In the genomic region with DNA sequence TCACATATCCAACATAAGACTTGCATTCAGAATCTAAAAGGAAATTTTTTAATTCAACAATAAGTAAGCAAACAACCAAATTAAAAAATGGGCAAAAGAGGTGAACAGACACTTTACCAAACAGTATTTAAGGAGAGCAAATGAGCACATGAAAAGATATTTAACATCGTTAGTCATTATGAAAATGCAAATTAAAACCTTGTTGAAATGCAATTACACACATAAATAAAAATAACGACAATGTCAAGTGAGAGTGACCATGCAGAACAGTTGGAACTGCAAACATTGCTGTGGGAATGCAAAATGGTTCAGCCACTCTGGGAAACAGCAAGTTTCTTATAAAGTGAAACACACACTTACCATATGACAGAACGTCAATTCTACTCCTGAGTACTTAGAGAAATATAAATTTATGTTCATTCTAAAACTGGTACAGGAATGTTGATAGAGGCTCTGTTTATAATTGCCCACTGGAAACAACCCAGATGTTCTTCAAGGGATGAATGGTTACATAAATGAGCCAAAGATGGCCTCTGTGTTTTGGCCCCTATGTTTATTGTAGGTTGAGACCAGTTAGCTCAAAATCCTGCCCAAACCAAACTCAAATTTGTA, we compare ENCODE assay signal across 20 cellular contexts.
DNase-seq lines count a peak whose midpoint lies in the region; ATAC-seq and FAIRE-seq lines count a peak whose summit lies in the region.
"Had no signal": no experiment of that assay in that cellular context is flagged by ENCODE, and none has a peak within 500 bp of the region (broad histone marks: within the 10 kb centered on the region; RNA-seq: fewer than 3 reads in every experiment).

No MANE protein-coding gene starts in this region.

- ATAC-seq in HG02884 (IDR thresholded peaks at IDR 0.05; ENCODE audit: unreplicated experiment), result no peak
- ATAC-seq in Right ventricle myocardium superior (ENCODE audit: poor library complexity), result no peak

- no peaks in the 10 kb centered on the region for H3K36me3 ChIP-seq in CD8-positive, alpha-beta memory T cell (ENCODE audit: insufficient read depth, low read length)

- H3K4me3 ChIP-seq in CD8-positive, alpha-beta memory T cell (ENCODE audit: low read length), result no peak overlapping the region
- H3K4me3 ChIP-seq: GM23248 had no signal

- peaks cover 5% of the 10 kb centered on the region for H3K9me3 ChIP-seq in CD8-positive, alpha-beta memory T cell (ENCODE audit: low read length)

- no peaks in the 10 kb centered on the region for H3K27me3 ChIP-seq in CD8-positive, alpha-beta memory T cell (ENCODE audit: insufficient read depth, low read length, poor library complexity, severe bottlenecking)

- no peaks in the 10 kb centered on the region for H3K27me3 Mint-ChIP-seq in CD8-positive, alpha-beta memory T cell
- H3K27me3 Mint-ChIP-seq in activated T-helper 2 cell treated with anti-CD3 and anti-CD28 coated beads, Interferon-gamma antibody, Interleukin-2, Interleukin-4, amounts not matched to agents 10 μg/mL and 5 μg/mL and 100 μg/mL, durations not matched to agents 14 hours and 24 hours and 36 hours (ENCODE audit: low read depth), result no peaks in the 10 kb centered on the region
- H3K27me3 Mint-ChIP-seq: B cell; CD4-positive, alpha-beta memory T cell had no signal

- H3K27ac Mint-ChIP-seq in CD8-positive, alpha-beta memory T cell, result no peak overlapping the region
- no peak overlapping the region for H3K27ac Mint-ChIP-seq in activated T-helper 2 cell treated with anti-CD3 and anti-CD28 coated beads, Interferon-gamma antibody, Interleukin-2, Interleukin-4, amounts not matched to agents 10 μg/mL and 5 μg/mL and 100 μg/mL, durations not matched to agents 14 hours and 24 hours and 36 hours
- H3K27ac Mint-ChIP-seq: B cell; CD4-positive, alpha-beta memory T cell had no signal

- H3K36me3 Mint-ChIP-seq in CD8-positive, alpha-beta memory T cell, result peaks cover 0 to 19% (median 0%) of the 10 kb centered on the region in 3 donors
- H3K36me3 Mint-ChIP-seq in activated T-helper 2 cell treated with anti-CD3 and anti-CD28 coated beads, Interferon-gamma antibody, Interleukin-2, Interleukin-4, amounts not matched to agents 10 μg/mL and 5 μg/mL and 100 μg/mL, durations not matched to agents 14 hours and 24 hours and 36 hours (ENCODE audit: low read depth), result no peaks in the 10 kb centered on the region
- H3K36me3 Mint-ChIP-seq: CD4-positive, alpha-beta memory T cell had no signal

- H3K27ac ChIP-seq in CD8-positive, alpha-beta memory T cell (ENCODE audit: low read depth, low read length), result peak overlapping the region; percentile 55
- H3K27ac ChIP-seq: GM23248 had no signal

- CTCF ChIA-PET in CD8-positive, alpha-beta memory T cell (lab: Charles Lee), result no interaction called here

- H3K4me1 ChIP-seq in CD8-positive, alpha-beta memory T cell (ENCODE audit: insufficient read depth, low read length), result no peaks in the 10 kb centered on the region
- H3K4me1 ChIP-seq: Caco-2 had no signal

- intact Hi-C loops in activated T-helper 2 cell treated with anti-CD3 and anti-CD28 coated beads, Interferon-gamma antibody, Interleukin-2, Interleukin-4, amounts not matched to agents 10 μg/mL and 5 μg/mL and 100 μg/mL, durations not matched to agents 14 hours and 24 hours and 36 hours (cut with micrococcal nuclease), result no loop called here
- intact Hi-C loops in Right ventricle myocardium superior (cut with DNase I), result no loop called here

- POLR2A ChIA-PET in CD8-positive, alpha-beta memory T cell (lab: Charles Lee), result no interaction called here

- H3K4me1 Mint-ChIP-seq in CD8-positive, alpha-beta memory T cell, result no peaks in the 10 kb centered on the region
- H3K4me1 Mint-ChIP-seq in activated T-helper 2 cell treated with anti-CD3 and anti-CD28 coated beads, Interferon-gamma antibody, Interleukin-2, Interleukin-4, amounts not matched to agents 10 μg/mL and 5 μg/mL and 100 μg/mL, durations not matched to agents 14 hours and 24 hours and 36 hours (ENCODE audit: low read depth), result no peaks in the 10 kb centered on the region
- H3K4me1 Mint-ChIP-seq: B cell; CD4-positive, alpha-beta memory T cell had no signal

- no peak for DNase-seq in CD8-positive, alpha-beta memory T cell
- DNase-seq in NCI-H526 treated with DMSO at 0.1 percent for 48 hours (lab: John Stamatoyannopoulos, UW), result peak; percentile 30
- peak; percentile 52 for DNase-seq in OCI-M1 (lab: John Stamatoyannopoulos, UW)
- DNase-seq in urothelium cell line (ENCODE audit: low spot score), result no peak
- no peak for DNase-seq in GM19238 (ENCODE audit: insufficient read length, low spot score)
- no peak for DNase-seq in activated T-helper 2 cell treated with anti-CD3 and anti-CD28 coated beads, Interferon-gamma antibody, Interleukin-2, Interleukin-4, amounts not matched to agents 10 μg/mL and 5 μg/mL and 100 μg/mL, durations not matched to agents 14 hours and 24 hours and 36 hours (ENCODE audit: low spot score)
- DNase-seq in Right ventricle myocardium superior, result no peak
- DNase-seq: C1 segment of cervical spinal cord; Caco-2; CD4-positive, alpha-beta memory T cell; DMS153; DND-41; GM23248; H7; HCEC 1CT had no signal

- H3K4me3 Mint-ChIP-seq in CD8-positive, alpha-beta memory T cell, result no peak overlapping the region
- H3K4me3 Mint-ChIP-seq in activated T-helper 2 cell treated with anti-CD3 and anti-CD28 coated beads, Interferon-gamma antibody, Interleukin-2, Interleukin-4, amounts not matched to agents 10 μg/mL and 5 μg/mL and 100 μg/mL, durations not matched to agents 14 hours and 24 hours and 36 hours (ENCODE audit: low read depth), result no peak overlapping the region
- H3K4me3 Mint-ChIP-seq: B cell; CD4-positive, alpha-beta memory T cell had no signal

- FAIRE-seq in urothelium cell line (lab: Jason Lieb, UNC), result peak; percentile 23
- FAIRE-seq: GM12892, GM19239, H1 had no signal

- peaks cover 12 to 33% (median 18%) of the 10 kb centered on the region in 5 donors for H3K9me3 Mint-ChIP-seq in CD8-positive, alpha-beta memory T cell
- peaks cover 11% of the 10 kb centered on the region for H3K9me3 Mint-ChIP-seq in activated T-helper 2 cell treated with anti-CD3 and anti-CD28 coated beads, Interferon-gamma antibody, Interleukin-2, Interleukin-4, amounts not matched to agents 10 μg/mL and 5 μg/mL and 100 μg/mL, durations not matched to agents 14 hours and 24 hours and 36 hours

Comparison
In these comparisons a context has a peak if more than half of its experiments do, and no peak if none do; other contexts are left out.
1. DNase-seq: peak in NCI-H526 treated with DMSO at 0.1 percent for 48 hours (single experiment) and OCI-M1 (single experiment); none in CD8-positive, alpha-beta memory T cell (0 of 5), urothelium cell line (single experiment), GM19238 (single experiment), activated T-helper 2 cell treated with anti-CD3 and anti-CD28 coated beads, Interferon-gamma antibody, Interleukin-2, Interleukin-4, amounts not matched to agents 10 μg/mL and 5 μg/mL and 100 μg/mL, durations not matched to agents 14 hours and 24 hours and 36 hours (single experiment) and Right ventricle myocardium superior (single experiment).